Comparison of ENCODE assay signal across 6 cellular contexts in genomic region chr11:65870706-65871681, GRCh38. TPM values are rescaled to one million over a fixed set of nuclear protein-coding genes. Genes with fewer than 3 reads are reported as not detected.
A peak's percentile ranks its signal among the peaks of the same experiment; 100 is the strongest.
DNase-seq lines count a peak whose midpoint lies in the region; ATAC-seq and TF ChIP-seq lines count a peak whose summit lies in the region.

No MANE protein-coding gene starts in this region.

- peak overlapping the region; percentile 86 for H3K4me3 Mint-ChIP-seq in chondrocyte (ENCODE audit: unreplicated experiment)

- intact Hi-C loops in psoas muscle (cut with DNase I), result no loop called here

- peaks cover 11% of the 10 kb centered on the region for H3K36me3 Mint-ChIP-seq in chondrocyte (ENCODE audit: low read depth)

- H3K4me1 Mint-ChIP-seq in chondrocyte (ENCODE audit: low read depth), result peaks cover 37% of the 10 kb centered on the region

- peak overlapping the region; percentile 89 for H3K27ac Mint-ChIP-seq in chondrocyte (ENCODE audit: unreplicated experiment)

- H3K27me3 Mint-ChIP-seq in chondrocyte (ENCODE audit: low read depth), result no peaks in the 10 kb centered on the region

- H3K27ac ChIP-seq in HUES6 (ENCODE audit: low read depth, low read length) (no peak overlapping the region), psoas muscle (peak overlapping the region; percentile 81)

- H3K4me3 ChIP-seq in HUES6 (ENCODE audit: low read depth, low read length) (no peak overlapping the region; the same call in 1 of the 2 replicates), psoas muscle (peak overlapping the region; percentile 75)

- no peak for ATAC-seq in psoas muscle
- ATAC-seq in GM19035 (IDR thresholded peaks at IDR 0.05; ENCODE audit: unreplicated experiment), result no peak

- H3K27me3 ChIP-seq in HUES6 (ENCODE audit: control insufficient read depth, insufficient read depth, low read length), result 0 out of 2 replicates have a peak, but pooled peaks cover 2% of the 10 kb centered on the region
- no peaks in the 10 kb centered on the region for H3K27me3 ChIP-seq in psoas muscle (ENCODE audit: insufficient read depth in 3 of 3, low read length in 2 of 3)

- H3K4me1 ChIP-seq in HUES6 (ENCODE audit: control insufficient read depth, insufficient read depth, low read length), result peaks cover 12% of the 10 kb centered on the region
- H3K4me1 ChIP-seq in psoas muscle, result peaks cover 12% of the 10 kb centered on the region

- peaks cover 11% of the 10 kb centered on the region; the same call in 1 of the 2 replicates for H3K36me3 ChIP-seq in HUES6 (ENCODE audit: control insufficient read depth, insufficient read depth, low read length)
- peaks cover 0 to 47% of the 10 kb centered on the region in 2 donors for H3K36me3 ChIP-seq in psoas muscle (ENCODE audit: insufficient read depth in 1 of 2, low read depth in 1 of 2)

- no peaks in the 10 kb centered on the region for H3K9me3 Mint-ChIP-seq in chondrocyte (ENCODE audit: low read depth)

- H3K9me3 ChIP-seq in HUES6 (ENCODE audit: control insufficient read depth, insufficient read depth, low read depth, low read length) (no peaks in the 10 kb centered on the region), psoas muscle (no peaks in the 10 kb centered on the region)

- H3K9ac ChIP-seq in HUES6 (ENCODE audit: low read length), result peak overlapping the region; percentile 23

- 68 to 72% (median 71%) methylated on average over 24 of the region's 24 CpGs for WGBS in psoas muscle, 3 donors

- TF ChIP-seq CTCF in chondrocyte (IDR thresholded peaks at IDR 0.05), result no peak
- TF ChIP-seq CTCF in psoas muscle (IDR thresholded peaks at IDR 0.05), result no peak

- DNase-seq in chondrocyte (ENCODE audit: low spot score), result peak; percentile 87
- peak; percentile 60 to 67 for DNase-seq in psoas muscle
- no peak for DNase-seq in stimulated activated CD8-positive, alpha-beta memory T cell treated with anti-CD3 and anti-CD28 coated beads, Interleukin-4, amount 100 ng/mL, for 48 hours
- no peak for DNase-seq in activated effector memory CD4-positive, alpha-beta T cell treated with Interleukin-2 at 50 U/mL for 16 hours

RNA-seq across cellular contexts. Expression of gene EFEMP2, which starts 1.6 kb away (rescaled TPM):
- 174 to 310 TPM (median 290 TPM) in 3 replicates for total RNA-seq in chondrocyte
- 10 to 100 TPM; 20.8 to 46.6 (median 31.3) TPM for total RNA-seq in psoas muscle
- 10 to 100 TPM; 14.8 to 20.8 (median 18.5) TPM for polyA plus RNA-seq in psoas muscle

RNA-seq across cellular contexts. Expression of gene CTSW, which starts 8.6 kb away (rescaled TPM):
- total RNA-seq in chondrocyte (not detected in 3 replicates), psoas muscle (under 1 TPM; 0.22 to 0.64 (median 0.37) TPM)
- under 1 TPM; 0.08 to 0.91 (median 0.22) TPM for polyA plus RNA-seq in psoas muscle

RNA-seq across cellular contexts. Expression of gene MUS81, which starts 10.8 kb away (rescaled TPM):
- 55.7 to 68.4 TPM (median 66.3 TPM) in 3 replicates for total RNA-seq in chondrocyte
- 10 to 100 TPM; 28.0 to 35.6 (median 31.4) TPM for total RNA-seq in psoas muscle
- polyA plus RNA-seq in psoas muscle, result 10 to 100 TPM; 32.5 to 55.3 (median 44.4) TPM

RNA-seq across cellular contexts. Expression of gene CFL1, which starts 13.0 kb away (rescaled TPM):
- total RNA-seq in chondrocyte (850 to 1,236 TPM (median 1,222 TPM) in 3 replicates), psoas muscle (100 to 1,000 TPM; 175 to 388 (median 238) TPM)
- 100 to 1,000 TPM; 190 to 843 (median 225) TPM for polyA plus RNA-seq in psoas muscle

RNA-seq across cellular contexts. Expression of gene FIBP, which starts 17.3 kb away (rescaled TPM):
- total RNA-seq in chondrocyte (82.7 to 100 TPM (median 83.5 TPM) in 3 replicates), psoas muscle (10 to 100 TPM; 27.7 to 42.5 (median 37.0) TPM)
- 10 to 100 TPM; 32.2 to 73.9 (median 44.1) TPM for polyA plus RNA-seq in psoas muscle

Comparison
In these comparisons a context has a peak if more than half of its experiments do, and no peak if none do; other contexts are left out.
1. DNase-seq: peak in chondrocyte (single experiment) and psoas muscle (2 of 2); none in stimulated activated CD8-positive, alpha-beta memory T cell treated with anti-CD3 and anti-CD28 coated beads, Interleukin-4, amount 100 ng/mL, for 48 hours (single experiment) and activated effector memory CD4-positive, alpha-beta T cell treated with Interleukin-2 at 50 U/mL for 16 hours (single experiment).